ENCODE assay signal across 10 cellular contexts in genomic region chr7:6531492-6532279, GRCh38. TPM values are rescaled to one million over a fixed set of nuclear protein-coding genes. Genes with fewer than 3 reads are reported as not detected.
DNase-seq lines count a peak whose midpoint lies in the region; ATAC-seq and TF ChIP-seq lines count a peak whose summit lies in the region.
"Had no signal": no experiment of that assay in that cellular context is flagged by ENCODE, and none has a peak within 500 bp of the region (broad histone marks: within the 10 kb centered on the region; RNA-seq: fewer than 3 reads in every experiment).

No MANE protein-coding gene starts in this region.

- H3K27ac ChIP-seq in HUES64 (ENCODE audit: low read depth, low read length) = no peak overlapping the region
- H3K27ac ChIP-seq in dorsolateral prefrontal cortex = no peak overlapping the region
- H3K27ac ChIP-seq in neuronal stem cell (replicated peaks; ENCODE audit: low read length) = no peak overlapping the region

- 29% methylated on average over 19 of the region's 19 CpGs for WGBS in HUES64
- no CpG with 5 or more reads among the region's 19 CpGs for WGBS in neuronal stem cell (ENCODE audit: extremely low coverage in 2 of 2, insufficient read length in 2 of 2, insufficient replicate concordance in 1 of 2), 2 donors

- intact Hi-C loops in dorsolateral prefrontal cortex (cut with DNase I) = no loop called here

- H3K4me3 ChIP-seq in HUES64 (ENCODE audit: low read length) (peak overlapping the region; percentile 88), dorsolateral prefrontal cortex (peak overlapping the region in 41 of 59 donors; percentile 21 to 65 (median 51)), neuronal stem cell (ENCODE audit: low read length in 2 of 2) (peak overlapping the region; percentile 35 to 69)

- H2BK5ac ChIP-seq in neuronal stem cell (ENCODE audit: low read length) = no peak overlapping the region

- no peaks in the 10 kb centered on the region for H3K36me3 ChIP-seq in ES-I3 (ENCODE audit: insufficient read depth, low read length)
- no peaks in the 10 kb centered on the region for H3K36me3 ChIP-seq in HUES64 (ENCODE audit: insufficient read depth, low read length)
- H3K36me3 ChIP-seq in neuronal stem cell (replicated peaks in 1 of 2; ENCODE audit: control insufficient read depth in 2 of 2, insufficient read depth in 2 of 2, low read length in 2 of 2) = no peaks in the 10 kb centered on the region

- H2BK120ac ChIP-seq in neuronal stem cell (ENCODE audit: low read depth, low read length) = no peak overlapping the region

- DNase-seq in dorsolateral prefrontal cortex = no peak
- DNase-seq in neuronal stem cell (ENCODE audit: low spot score) = no peak
- no peak for DNase-seq in NCI-H1105 (lab: John Stamatoyannopoulos, UW)
- DNase-seq in DMS 273 (lab: John Stamatoyannopoulos, UW; ENCODE audit: unreplicated experiment) = no peak
- DNase-seq: NCI-H345 had no signal

- H3K18ac ChIP-seq in neuronal stem cell (ENCODE audit: low read length) = peak overlapping the region; percentile 70

- H3K9ac ChIP-seq in ES-I3 (ENCODE audit: low read depth, low read length) (peak overlapping the region; percentile 85), HUES64 (ENCODE audit: low read depth, low read length) (no peak overlapping the region), neuronal stem cell (ENCODE audit: low read depth, low read length, poor library complexity) (no peak overlapping the region)

- no peak overlapping the region for H2BK12ac ChIP-seq in neuronal stem cell (ENCODE audit: low read length)

- peak overlapping the region; percentile 23 for H2AK5ac ChIP-seq in neuronal stem cell (ENCODE audit: low read depth, low read length)

- H2BK15ac ChIP-seq in neuronal stem cell (ENCODE audit: low read length) = no peak overlapping the region

- H3K4ac ChIP-seq in neuronal stem cell (ENCODE audit: low read length) = no peak overlapping the region

- H3K23ac ChIP-seq in neuronal stem cell (ENCODE audit: low read depth, low read length, poor library complexity) = no peak overlapping the region

- no peak overlapping the region for H4K91ac ChIP-seq in neuronal stem cell (ENCODE audit: low read depth, low read length, poor library complexity)

- H3K79me1 ChIP-seq in neuronal stem cell (ENCODE audit: low read depth, low read length) = peaks cover 2% of the 10 kb centered on the region

- H3K9me3 ChIP-seq in ES-I3 (ENCODE audit: control insufficient read depth, insufficient read depth, low read length) (no peaks in the 10 kb centered on the region), HUES64 (ENCODE audit: insufficient read depth, low read depth, low read length) (no peaks in the 10 kb centered on the region), neuronal stem cell (replicated peaks in 1 of 2; ENCODE audit: control insufficient read depth in 2 of 2, insufficient read depth in 1 of 2, low read depth in 1 of 2, low read length in 2 of 2) (peaks cover 0 to 3% of the 10 kb centered on the region in 2 donors)

- peak overlapping the region; percentile 27 for H3K14ac ChIP-seq in neuronal stem cell (ENCODE audit: low read length)

- H3K27me3 ChIP-seq in HUES64 (ENCODE audit: insufficient read depth, low read length) (peaks cover 96% of the 10 kb centered on the region), dorsolateral prefrontal cortex (peaks cover 0 to 65% (median 33%) of the 10 kb centered on the region in 45 donors), neuronal stem cell (ENCODE audit: control insufficient read depth in 3 of 3, insufficient read depth in 3 of 3, low read depth in 1 of 3, low read length in 3 of 3) (peaks cover 17 to 85% (median 76%) of the 10 kb centered on the region in 3 experiments)

- ATAC-seq in GM21390 (IDR thresholded peaks at IDR 0.05; ENCODE audit: unreplicated experiment) = no peak

- TF ChIP-seq CTCF in dorsolateral prefrontal cortex (IDR thresholded peaks at IDR 0.05 in 54 of 56, conservative IDR thresholded peaks at IDR 0.05 in 2 of 56; ENCODE audit: low read depth in 1 of 56, partially characterized antibody in 56 of 56) = no peak

- peaks cover 3% of the 10 kb centered on the region; the same call in 1 of the 2 replicates for H3K4me1 ChIP-seq in ES-I3 (ENCODE audit: insufficient read depth, low read length)
- H3K4me1 ChIP-seq in HUES64 (ENCODE audit: insufficient read depth, low read length) = no peaks in the 10 kb centered on the region
- peaks cover 0 to 4% of the 10 kb centered on the region in 2 donors for H3K4me1 ChIP-seq in neuronal stem cell (ENCODE audit: control insufficient read depth in 2 of 2, insufficient read depth in 1 of 2, low read depth in 1 of 2, low read length in 2 of 2)

- H2AFZ ChIP-seq in neuronal stem cell (ENCODE audit: low read length) = peak overlapping the region; percentile 96

- peak overlapping the region; percentile 81 for H3K4me2 ChIP-seq in neuronal stem cell (ENCODE audit: insufficient read depth, low read length, poor library complexity, severe bottlenecking)

- H4K8ac ChIP-seq in neuronal stem cell (ENCODE audit: low read depth, low read length) = no peak overlapping the region

RNA-seq across cellular contexts. Expression of gene GRID2IP, which starts 19.6 kb away (rescaled TPM):
- polyA plus RNA-seq in HUES64 (2013, experiment 1 of 2) = 0.25 TPM
- polyA plus RNA-seq in HUES64 (2013, experiment 2 of 2) = 0.63 TPM
- total RNA-seq in dorsolateral prefrontal cortex = 1 to 10 TPM in 114 of 120 experiments, under 1 TPM in 6; 0.78 to 6.0 (median 2.1) TPM
- polyA plus RNA-seq in neuronal stem cell (2013, experiment 1 of 2) = 0.33 TPM
- 0.30 TPM for polyA plus RNA-seq in neuronal stem cell (2013, experiment 2 of 2)
- total RNA-seq: dermis microvascular lymphatic vessel endothelial cell, pulmonary artery endothelial cell had no signal

RNA-seq across cellular contexts. Expression of gene ZDHHC4, which starts 45.6 kb away (rescaled TPM):
- polyA plus RNA-seq in HUES64 (2013, experiment 1 of 2) = 40.9 TPM
- 50.8 TPM for polyA plus RNA-seq in HUES64 (2013, experiment 2 of 2)
- 10 to 100 TPM; 30.5 to 60.4 (median 41.9) TPM for total RNA-seq in dorsolateral prefrontal cortex
- 82.1 TPM for polyA plus RNA-seq in neuronal stem cell (2013, experiment 1 of 2)
- polyA plus RNA-seq in neuronal stem cell (2013, experiment 2 of 2) = 82.2 TPM

RNA-seq across cellular contexts. Expression of gene KDELR2, which starts 47.7 kb away (rescaled TPM):
- polyA plus RNA-seq in HUES64 (2013, experiment 1 of 2) = 64.6 TPM
- polyA plus RNA-seq in HUES64 (2013, experiment 2 of 2) = 73.5 TPM
- total RNA-seq in dorsolateral prefrontal cortex = 10 to 100 TPM; 28.2 to 58.5 (median 38.6) TPM
- polyA plus RNA-seq in neuronal stem cell (2013, experiment 1 of 2) = 70.7 TPM
- polyA plus RNA-seq in neuronal stem cell (2013, experiment 2 of 2) = 74.1 TPM

RNA-seq across cellular contexts. Expression of gene INTS15, which starts 58.1 kb away (rescaled TPM):
- polyA plus RNA-seq in HUES64 (2013, experiment 1 of 2) = 20.2 TPM
- polyA plus RNA-seq in HUES64 (2013, experiment 2 of 2) = 20.3 TPM
- 10 to 100 TPM; 24.0 to 46.8 (median 35.2) TPM for total RNA-seq in dorsolateral prefrontal cortex
- 24.9 TPM for polyA plus RNA-seq in neuronal stem cell (2013, experiment 1 of 2)
- 25.4 TPM for polyA plus RNA-seq in neuronal stem cell (2013, experiment 2 of 2)
